In the genomic region with DNA sequence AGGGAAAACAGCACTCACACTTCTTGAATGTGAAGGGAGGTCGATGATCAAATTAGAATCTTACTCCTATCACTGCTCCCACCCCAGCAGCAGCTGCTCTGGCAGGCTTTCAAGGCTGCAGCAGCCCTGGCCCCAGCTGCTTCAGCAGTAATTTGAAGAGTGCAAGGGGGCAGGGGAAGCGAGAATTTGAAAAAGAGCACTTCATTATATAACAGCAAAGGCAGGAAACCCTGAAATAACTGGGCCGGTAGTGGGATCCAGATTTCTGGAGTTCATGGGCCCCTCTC, we compare ENCODE assay signal across 8 cellular contexts. TPM values are rescaled to one million over a fixed set of nuclear protein-coding genes. Genes with fewer than 3 reads are reported as not detected.
DNase-seq lines count a peak whose midpoint lies in the region; ATAC-seq and TF ChIP-seq lines count a peak whose summit lies in the region.
"Had no signal": no experiment of that assay in that cellular context is flagged by ENCODE, and none has a peak within 500 bp of the region (broad histone marks: within the 10 kb centered on the region; RNA-seq: fewer than 3 reads in every experiment).

No MANE protein-coding gene starts in this region.

- intact Hi-C loops in HCT116 (cut with micrococcal nuclease) (loop anchor here (5.0 kb wide), 1 partner anchor 57 kb away; no protein-coding TSS in a partner anchor), left ventricle myocardium superior (cut with micrococcal nuclease) (no loop called here)

- H3K36me3 Mint-ChIP-seq in activated naive CD4-positive, alpha-beta T cell treated with anti-CD3 and anti-CD28 coated beads, Interleukin-2, amount 50 U/mL, for 72 hours: no peaks in the 10 kb centered on the region
- H3K36me3 Mint-ChIP-seq: activated CD8-positive, alpha-beta memory T cell treated with anti-CD3 and anti-CD28 coated beads, Interleukin-2, amount 10 ng/mL, durations not matched to agents 7 days and 5 days had no signal

- H3K9me3 ChIP-seq in HCT116 (ENCODE audit: control insufficient read depth in 1 of 2, insufficient read depth in 1 of 2, low read depth in 1 of 2, low read length in 2 of 2) (no peaks in the 10 kb centered on the region), skeletal muscle satellite cell (replicated peaks; ENCODE audit: low read length) (no peaks in the 10 kb centered on the region)

- TF ChIP-seq RAD21 in HCT116 (IDR thresholded peaks at IDR 0.05; ENCODE audit: low read depth): no peak

- CTCF ChIA-PET in HCT116 (lab: Charles Lee): interaction anchor here (4.2 kb wide), 1 partner anchor 299 kb away, joined by 21 read pairs; no protein-coding TSS in a partner anchor

- RAD21 ChIA-PET in HCT116 (lab: Charles Lee; ENCODE audit: low non-redundant PET in 1 of 2, low total read pairs in 2 of 2, uncharacterized antibody in 2 of 2, unreplicated experiment in 2 of 2): no interaction called here

- H3K9ac ChIP-seq in HCT116 (ENCODE audit: low read length) (peak overlapping the region; percentile 12; the same call in 1 of the 2 replicates), skeletal muscle satellite cell (ENCODE audit: low read depth, low read length) (peak overlapping the region; percentile 81)

- no peaks in the 10 kb centered on the region for H3K9me2 ChIP-seq in HCT116 (ENCODE audit: insufficient read depth)

- no peaks in the 10 kb centered on the region for H3K36me3 ChIP-seq in HCT116 (ENCODE audit: control insufficient read depth in 1 of 2, insufficient read depth in 2 of 2, low read length in 2 of 2)
- peaks cover 80% of the 10 kb centered on the region for H3K36me3 ChIP-seq in skeletal muscle satellite cell (ENCODE audit: insufficient read depth, low read length)

- no peak for TF ChIP-seq POLR2A in HCT116 (IDR thresholded peaks at IDR 0.05; ENCODE audit: borderline replicate concordance, extremely low read depth, insufficient read depth, insufficient read length)

- no peaks in the 10 kb centered on the region for H3K9me3 Mint-ChIP-seq in activated naive CD4-positive, alpha-beta T cell treated with anti-CD3 and anti-CD28 coated beads, Interleukin-2, amount 50 U/mL, for 72 hours

- H3K27ac ChIP-seq in HCT116 (ENCODE audit: low read depth, low read length): peak overlapping the region; percentile 19; the same call in 1 of the 2 replicates

- H4K20me1 ChIP-seq in HCT116 (ENCODE audit: insufficient read depth): no peaks in the 10 kb centered on the region

- no peak overlapping the region for H3K27ac Mint-ChIP-seq in activated naive CD4-positive, alpha-beta T cell treated with anti-CD3 and anti-CD28 coated beads, Interleukin-2, amount 50 U/mL, for 72 hours
- H3K27ac Mint-ChIP-seq: activated CD8-positive, alpha-beta memory T cell treated with anti-CD3 and anti-CD28 coated beads, Interleukin-2, amount 10 ng/mL, durations not matched to agents 7 days and 5 days had no signal

- ATAC-seq in HCT116 (peak; percentile 9; the same call in 1 of the 2 replicates), left ventricle myocardium superior (peak; percentile 57), HG02571 (IDR thresholded peaks at IDR 0.05; ENCODE audit: unreplicated experiment) (no peak), HG03135 (IDR thresholded peaks at IDR 0.05; ENCODE audit: unreplicated experiment) (no peak)
- no peak for ATAC-seq in activated naive CD4-positive, alpha-beta T cell treated with anti-CD3 and anti-CD28 coated beads, Interleukin-2, amount 50 U/mL, for 72 hours
- ATAC-seq: activated CD8-positive, alpha-beta memory T cell treated with anti-CD3 and anti-CD28 coated beads, Interleukin-2, amount 10 ng/mL, durations not matched to agents 7 days and 5 days had no signal

- H3K27me3 ChIP-seq in HCT116 (ENCODE audit: insufficient read depth, low read length) (no peaks in the 10 kb centered on the region), skeletal muscle satellite cell (ENCODE audit: control insufficient read depth, insufficient read depth, low read length) (no peaks in the 10 kb centered on the region)

- H3K4me1 ChIP-seq in HCT116 (ENCODE audit: control insufficient read depth in 1 of 2, insufficient read depth in 2 of 2, low read length in 2 of 2) (peaks cover 15 to 64% of the 10 kb centered on the region in 2 experiments), skeletal muscle satellite cell (ENCODE audit: control insufficient read depth, insufficient read depth, low read length) (peaks cover 42% of the 10 kb centered on the region)

- BruUV-seq in HCT116 (replicated peaks; lab: Mats Ljungman, UMichigan): no TSS peak

- TF ChIP-seq CTCF in HCT116 (IDR thresholded peaks at IDR 0.05 in 2 of 3, conservative IDR thresholded peaks at IDR 0.05 in 1 of 3; ENCODE audit: borderline replicate concordance in 1 of 3, insufficient read depth in 1 of 3, low read depth in 2 of 3, low read length in 2 of 3): no peak

- no peak overlapping the region for H2AFZ ChIP-seq in HCT116 (ENCODE audit: low read depth, low read length, poor library complexity, severe bottlenecking)

- H3K4me3 ChIP-seq in HCT116 (replicated peaks in 1 of 2; ENCODE audit: low read depth in 1 of 2, low read length in 2 of 2): no peak overlapping the region
- no peak overlapping the region for H3K4me3 ChIP-seq in skeletal muscle satellite cell (ENCODE audit: low read length)

- DNase-seq in HCT116 (ENCODE audit: low read depth, low spot score): no peak
- DNase-seq in SK-N-DZ (ENCODE audit: low spot score): peak; percentile 67
- DNase-seq in left ventricle myocardium superior: peak; percentile 66
- DNase-seq in activated naive CD4-positive, alpha-beta T cell treated with anti-CD3 and anti-CD28 coated beads, Interleukin-2, amount 50 U/mL, for 72 hours (ENCODE audit: low spot score in 2 of 2): no peak
- DNase-seq: activated CD8-positive, alpha-beta memory T cell treated with anti-CD3 and anti-CD28 coated beads, Interleukin-2, amount 10 ng/mL, durations not matched to agents 7 days and 5 days had no signal

- POLR2A ChIA-PET in HCT116 (lab: Charles Lee): no interaction called here

- no peaks in the 10 kb centered on the region for H3K79me2 ChIP-seq in HCT116 (ENCODE audit: insufficient read depth, low read length)

- H3K4me2 ChIP-seq in HCT116 (ENCODE audit: low read length) (peak overlapping the region; percentile 63), skeletal muscle satellite cell (ENCODE audit: low read length) (peak overlapping the region; percentile 53)

TF ChIP-seq in HCT116, 20 proteins besides CTCF, POLR2A, EP300 and RAD21:
- TF ChIP-seq EGR1 (IDR thresholded peaks at IDR 0.05; ENCODE audit: low read depth): no peak
- TF ChIP-seq SIN3A (IDR thresholded peaks at IDR 0.05; ENCODE audit: low read depth): no peak
- no peak for TF ChIP-seq POLR2AphosphoS5 (IDR thresholded peaks at IDR 0.05; ENCODE audit: low read depth, low read length)
- TF ChIP-seq SP1 (IDR thresholded peaks at IDR 0.05; ENCODE audit: low read depth): no peak
- TF ChIP-seq ZFX (IDR thresholded peaks at IDR 0.05): no peak
- TF ChIP-seq ZBTB33 (IDR thresholded peaks at IDR 0.05; ENCODE audit: extremely low read depth, insufficient replicate concordance, low read length): no peak
- no peak for TF ChIP-seq EZH2phosphoT487 (IDR thresholded peaks at IDR 0.05; ENCODE audit: borderline replicate concordance)
- TF ChIP-seq FOSL1 (IDR thresholded peaks at IDR 0.05; ENCODE audit: low read depth): no peak
- TF ChIP-seq ELF1 (IDR thresholded peaks at IDR 0.05; ENCODE audit: borderline replicate concordance, low read depth): no peak
- TF ChIP-seq, protein P1, sequence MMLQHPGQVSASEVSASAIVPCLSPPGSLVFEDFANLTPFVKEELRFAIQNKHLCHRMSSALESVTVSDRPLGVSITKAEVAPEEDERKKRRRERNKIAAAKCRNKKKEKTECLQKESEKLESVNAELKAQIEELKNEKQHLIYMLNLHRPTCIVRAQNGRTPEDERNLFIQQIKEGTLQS (IDR thresholded peaks at IDR 0.05): no peak

RNA-seq across cellular contexts. Expression of gene MYPN, which starts 44.9 kb away (rescaled TPM):
- total RNA-seq in HCT116 (2021; ENCODE audit: unreplicated experiment) (0.34 TPM), left ventricle myocardium superior (107 TPM)
- polyA plus RNA-seq in HCT116 (2012): 0.06 and 0.09 TPM in 2 replicates
- 0.22 TPM in 1 of 2 replicates, not detected in the other for polyA plus RNA-seq in SK-N-DZ (2014; cell fraction: cytosol; rRNA removed)
- not detected in 2 replicates for polyA plus RNA-seq in SK-N-DZ (2014; cell fraction: nucleus; rRNA removed)
- total RNA-seq in skeletal muscle satellite cell (2012; rRNA removed): 2.2 and 8.6 TPM in 2 replicates
- not detected for total RNA-seq in activated naive CD4-positive, alpha-beta T cell treated with anti-CD3 and anti-CD28 coated beads, Interleukin-2, amount 50 U/mL, for 72 hours
- total RNA-seq: activated CD8-positive, alpha-beta memory T cell treated with anti-CD3 and anti-CD28 coated beads, Interleukin-2, amount 10 ng/mL, durations not matched to agents 7 days and 5 days had no signal

Comparison
In these comparisons a context has a peak if more than half of its experiments do, and no peak if none do; other contexts are left out.
1. ATAC-seq: peak in HCT116 (single experiment) and left ventricle myocardium superior (single experiment); none in HG02571 (single experiment), activated naive CD4-positive, alpha-beta T cell treated with anti-CD3 and anti-CD28 coated beads, Interleukin-2, amount 50 U/mL, for 72 hours (0 of 2) and HG03135 (single experiment).
2. DNase-seq: peak in SK-N-DZ (single experiment) and left ventricle myocardium superior (single experiment); none in HCT116 (single experiment) and activated naive CD4-positive, alpha-beta T cell treated with anti-CD3 and anti-CD28 coated beads, Interleukin-2, amount 50 U/mL, for 72 hours (0 of 2).
3. RNA of gene MYPN, which starts 44.9 kb away (total RNA-seq): 107 TPM in left ventricle myocardium superior (single experiment); 0.34 TPM in HCT116 (single experiment) and not detected in activated naive CD4-positive, alpha-beta T cell treated with anti-CD3 and anti-CD28 coated beads, Interleukin-2, amount 50 U/mL, for 72 hours; every median in the first group is over 10 times any median in the second.